In genomic region chr17:77829871-77830799, GRCh38 we compare ENCODE assay signal across 10 cellular contexts.
DNase-seq lines count a peak whose midpoint lies in the region; ATAC-seq and TF ChIP-seq lines count a peak whose summit lies in the region.
"Had no signal": no experiment of that assay in that cellular context is flagged by ENCODE, and none has a peak within 500 bp of the region (broad histone marks: within the 10 kb centered on the region; RNA-seq: fewer than 3 reads in every experiment).

No MANE protein-coding gene starts in this region.

- no peaks in the 10 kb centered on the region for H3K36me3 ChIP-seq in psoas muscle (ENCODE audit: insufficient read depth in 1 of 2, low read depth in 1 of 2)

- no peaks in the 10 kb centered on the region for H3K9me3 Mint-ChIP-seq in type B pancreatic cell
- peaks cover 4% of the 10 kb centered on the region in 2 donors for H3K9me3 Mint-ChIP-seq in activated naive CD4-positive, alpha-beta T cell treated with anti-CD3 and anti-CD28 coated beads, Interleukin-2, amount 50 U/mL, for 72 hours

- H3K27ac ChIP-seq in psoas muscle = peak overlapping the region; percentile 66
- H3K27ac ChIP-seq: KMS-11 had no signal

- WGBS in psoas muscle, 3 donors = 46 to 54% (median 54%) methylated on average over 15 to 16 of the region's 16 CpGs

- H3K36me3 Mint-ChIP-seq in type B pancreatic cell = no peaks in the 10 kb centered on the region
- H3K36me3 Mint-ChIP-seq in activated naive CD4-positive, alpha-beta T cell treated with anti-CD3 and anti-CD28 coated beads, Interleukin-2, amount 50 U/mL, for 72 hours = no peaks in the 10 kb centered on the region

- TF ChIP-seq CTCF in psoas muscle (IDR thresholded peaks at IDR 0.05) (no peak), type B pancreatic cell (conservative IDR thresholded peaks at IDR 0.05) (no peak)

- H3K27me3 Mint-ChIP-seq in type B pancreatic cell = peaks cover 17% of the 10 kb centered on the region

- peaks cover 27% of the 10 kb centered on the region for H3K4me1 ChIP-seq in psoas muscle

- intact Hi-C loops in psoas muscle (cut with DNase I) = no loop called here

- no peak overlapping the region for H3K4me3 Mint-ChIP-seq in type B pancreatic cell

- H3K4me1 Mint-ChIP-seq in type B pancreatic cell (ENCODE audit: unreplicated experiment) = peaks cover 34% of the 10 kb centered on the region

- H3K27ac Mint-ChIP-seq in type B pancreatic cell = no peak overlapping the region
- H3K27ac Mint-ChIP-seq in activated naive CD4-positive, alpha-beta T cell treated with anti-CD3 and anti-CD28 coated beads, Interleukin-2, amount 50 U/mL, for 72 hours = peak overlapping the region in 1 of 2 donors; percentile 15

- DNase-seq in EH (ENCODE audit: low read depth) = peak; percentile 79
- DNase-seq in fibroblast of the conjunctiva (ENCODE audit: low read depth) = peak; percentile 35
- DNase-seq in psoas muscle = peak; percentile 58 to 74
- DNase-seq in type B pancreatic cell (ENCODE audit: extremely low spot score, unreplicated experiment) = no peak
- no peak for DNase-seq in DMS153 treated with DMSO at 0.1 percent for 48 hours (lab: John Stamatoyannopoulos, UW; ENCODE audit: unreplicated experiment)
- DNase-seq in activated naive CD4-positive, alpha-beta T cell treated with anti-CD3 and anti-CD28 coated beads, Interleukin-2, amount 50 U/mL, for 72 hours (ENCODE audit: low spot score in 2 of 2) = no peak
- DNase-seq: activated T-cell treated with anti-CD3 and anti-CD28 coated beads, Interleukin-2, amount 50 U/mL, for 48 hours had no signal

- ATAC-seq in SK-N-SH treated with all-trans-retinoic acid at 6 μM for 48 hours (peak; percentile 77), psoas muscle (peak in 2 of 4 donors; percentile 7 to 28), GM18520 (IDR thresholded peaks at IDR 0.05; ENCODE audit: unreplicated experiment) (no peak)
- no peak for ATAC-seq in activated naive CD4-positive, alpha-beta T cell treated with anti-CD3 and anti-CD28 coated beads, Interleukin-2, amount 50 U/mL, for 72 hours

- H3K4me3 ChIP-seq in psoas muscle = no peak overlapping the region

- H3K27me3 ChIP-seq in psoas muscle (ENCODE audit: insufficient read depth in 3 of 3, low read length in 2 of 3) = no peaks in the 10 kb centered on the region

- no peaks in the 10 kb centered on the region for H3K9me3 ChIP-seq in psoas muscle

TF ChIP-seq in SK-N-SH treated with all-trans-retinoic acid at 6 μM for 48 hours, 23 proteins besides CTCF, POLR2A, EP300 and RAD21:
- TF ChIP-seq ARNTL (CRISPR knock-in tag; IDR thresholded peaks at IDR 0.05; ENCODE audit: borderline replicate concordance, low read depth) = no peak
- no peak; the same call in 1 of the 2 replicates for TF ChIP-seq ZFP3 (CRISPR knock-in tag; IDR thresholded peaks at IDR 0.05)
- TF ChIP-seq ZNF70 (CRISPR knock-in tag; IDR thresholded peaks at IDR 0.05) = 0 out of 2 replicates have a peak, but pooled peaks have one; percentile 14

Comparison
In these comparisons a context has a peak if more than half of its experiments do, and no peak if none do; other contexts are left out.
1. DNase-seq: peak in EH (single experiment), fibroblast of the conjunctiva (single experiment) and psoas muscle (2 of 2); none in type B pancreatic cell (single experiment), DMS153 treated with DMSO at 0.1 percent for 48 hours (single experiment) and activated naive CD4-positive, alpha-beta T cell treated with anti-CD3 and anti-CD28 coated beads, Interleukin-2, amount 50 U/mL, for 72 hours (0 of 2).